In the genomic region with DNA sequence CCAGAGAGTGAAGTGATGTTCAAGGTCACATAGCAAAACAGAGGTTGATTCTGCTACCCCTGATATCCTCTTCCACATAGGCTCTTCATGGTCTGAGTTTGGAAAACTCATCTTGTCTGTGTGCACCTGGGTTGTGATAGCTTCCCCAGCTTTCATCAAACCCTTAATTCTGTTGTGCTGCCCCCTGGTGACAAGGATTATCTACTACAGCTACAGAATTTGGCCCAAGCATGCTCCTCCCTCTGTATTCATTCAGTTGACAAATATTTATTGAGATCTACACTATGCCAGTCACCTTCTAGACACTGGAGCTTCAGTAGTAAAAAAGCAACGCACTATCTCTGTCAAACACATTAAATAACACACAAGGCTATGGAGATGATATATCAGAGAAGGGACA, we compare ENCODE assay signal across 8 cellular contexts. TPM values are rescaled to one million over a fixed set of nuclear protein-coding genes. Genes with fewer than 3 reads are reported as not detected.
A peak's percentile ranks its signal among the peaks of the same experiment; 100 is the strongest.
DNase-seq lines count a peak whose midpoint lies in the region; ATAC-seq and TF ChIP-seq lines count a peak whose summit lies in the region.

No MANE protein-coding gene starts in this region.

- no peaks in the 10 kb centered on the region for H3K4me1 Mint-ChIP-seq in activated T-helper 1 cell treated with anti-CD3 and anti-CD28 coated beads, Interleukin-12 subunit alpha, Interleukin-12 subunit beta, Interleukin-2, Interleukin-4 antibody, amounts not matched to agents 30 ng/mL and 10 ng/mL and 1 ng/mL, durations not matched to agents 14 hours and 24 hours and 36 hours (ENCODE audit: low read depth)

- H3K79me2 ChIP-seq in PC-9 (ENCODE audit: low read depth): no peaks in the 10 kb centered on the region

- no peaks in the 10 kb centered on the region for H3K9me2 ChIP-seq in PC-9 (ENCODE audit: insufficient read depth)

- H3K27me3 ChIP-seq in PC-9 (ENCODE audit: insufficient read depth, low read depth): no peaks in the 10 kb centered on the region

- TF ChIP-seq CTCF in PC-9 (conservative IDR thresholded peaks at IDR 0.05): peak; percentile 88

- H3K4me3 ChIP-seq in PC-9: no peak overlapping the region

- no peak overlapping the region for H3K27ac ChIP-seq in PC-9

- no peaks in the 10 kb centered on the region for H3K4me1 ChIP-seq in PC-9 (replicated peaks; ENCODE audit: insufficient read depth)

- no peaks in the 10 kb centered on the region for H3F3A ChIP-seq in PC-9 (ENCODE audit: insufficient read depth, low read depth)

- no peak overlapping the region for H3K27ac Mint-ChIP-seq in activated T-helper 1 cell treated with anti-CD3 and anti-CD28 coated beads, Interleukin-12 subunit alpha, Interleukin-12 subunit beta, Interleukin-2, Interleukin-4 antibody, amounts not matched to agents 30 ng/mL and 10 ng/mL and 1 ng/mL, durations not matched to agents 14 hours and 24 hours and 36 hours

- no peaks in the 10 kb centered on the region for H3K9me3 Mint-ChIP-seq in activated T-helper 1 cell treated with anti-CD3 and anti-CD28 coated beads, Interleukin-12 subunit alpha, Interleukin-12 subunit beta, Interleukin-2, Interleukin-4 antibody, amounts not matched to agents 30 ng/mL and 10 ng/mL and 1 ng/mL, durations not matched to agents 14 hours and 24 hours and 36 hours

- no peak overlapping the region for H3K4me3 Mint-ChIP-seq in activated T-helper 1 cell treated with anti-CD3 and anti-CD28 coated beads, Interleukin-12 subunit alpha, Interleukin-12 subunit beta, Interleukin-2, Interleukin-4 antibody, amounts not matched to agents 30 ng/mL and 10 ng/mL and 1 ng/mL, durations not matched to agents 14 hours and 24 hours and 36 hours

- no peak overlapping the region for H3K4me2 ChIP-seq in PC-9

- no TSS peak for BruUV-seq in PC-9 (replicated peaks; lab: Mats Ljungman, UMichigan)

- H3K9me3 ChIP-seq in PC-9 (ENCODE audit: insufficient read depth, low read depth): no peaks in the 10 kb centered on the region

- POLR2A ChIA-PET in PC-9 (lab: Charles Lee; ENCODE audit: unreplicated experiment): no interaction called here

- no peaks in the 10 kb centered on the region for H3K36me3 Mint-ChIP-seq in activated T-helper 1 cell treated with anti-CD3 and anti-CD28 coated beads, Interleukin-12 subunit alpha, Interleukin-12 subunit beta, Interleukin-2, Interleukin-4 antibody, amounts not matched to agents 30 ng/mL and 10 ng/mL and 1 ng/mL, durations not matched to agents 14 hours and 24 hours and 36 hours (ENCODE audit: low read depth)

- H4K20me1 ChIP-seq in PC-9 (ENCODE audit: insufficient read depth): no peaks in the 10 kb centered on the region

- CTCF ChIA-PET in PC-9 (lab: Charles Lee): interaction anchor here (0.5 to 2.3 kb wide), 5 partner anchors 51 to 627 kb away, joined by 3 to 18 read pairs (median 3); a partner anchor contains a TSS

- ATAC-seq in GM21526 (IDR thresholded peaks at IDR 0.05; ENCODE audit: low FRiP score, unreplicated experiment): peak; percentile 96

- intact Hi-C loops in PC-9 (cut with micrococcal nuclease; ENCODE audit: unreplicated experiment): loop anchor here (1.0 to 5.0 kb wide), 5 partner anchors 47 to 812 kb away; a partner anchor contains a TSS
- intact Hi-C loops in activated T-helper 1 cell treated with anti-CD3 and anti-CD28 coated beads, Interleukin-12 subunit alpha, Interleukin-12 subunit beta, Interleukin-2, Interleukin-4 antibody, amounts not matched to agents 30 ng/mL and 10 ng/mL and 1 ng/mL, durations not matched to agents 14 hours and 24 hours and 36 hours (cut with micrococcal nuclease): loop anchor here (1.0 to 5.0 kb wide), 5 partner anchors 41 to 347 kb away; a partner anchor contains a TSS

- no peaks in the 10 kb centered on the region for H3K36me3 ChIP-seq in PC-9 (ENCODE audit: low read depth)

- peak overlapping the region; percentile 30; the same call in 1 of the 2 replicates for H2AFZ ChIP-seq in PC-9

- DNase-seq in GM04503 (ENCODE audit: low read depth): peak; percentile 16
- peak; percentile 74 for DNase-seq in HuH-7.5 (ENCODE audit: low spot score)
- peak; percentile 48 to 54 for DNase-seq in PC-9
- DNase-seq in activated T-helper 1 cell treated with anti-CD3 and anti-CD28 coated beads, Interleukin-12 subunit alpha, Interleukin-12 subunit beta, Interleukin-2, Interleukin-4 antibody, amounts not matched to agents 30 ng/mL and 10 ng/mL and 1 ng/mL, durations not matched to agents 14 hours and 24 hours and 36 hours (ENCODE audit: low spot score): peak; percentile 31
- DNase-seq in germinal center (ENCODE audit: low spot score): peak; percentile 68
- peak; percentile 78 for DNase-seq in pons (ENCODE audit: low spot score)
- no peak for DNase-seq in GDM1 (lab: John Stamatoyannopoulos, UW)

- H3K27me3 Mint-ChIP-seq in activated T-helper 1 cell treated with anti-CD3 and anti-CD28 coated beads, Interleukin-12 subunit alpha, Interleukin-12 subunit beta, Interleukin-2, Interleukin-4 antibody, amounts not matched to agents 30 ng/mL and 10 ng/mL and 1 ng/mL, durations not matched to agents 14 hours and 24 hours and 36 hours (ENCODE audit: insufficient read depth): peaks cover 7% of the 10 kb centered on the region

RNA-seq across cellular contexts. Expression of a gene that starts 50.4 kb away (rescaled TPM):
- total RNA-seq in PC-9 (2021): 2.4 TPM in 2 replicates
- 0.47 and 0.64 TPM in 2 replicates for total RNA-seq in activated T-helper 1 cell treated with anti-CD3 and anti-CD28 coated beads, Interleukin-12 subunit alpha, Interleukin-12 subunit beta, Interleukin-2, Interleukin-4 antibody, amounts not matched to agents 30 ng/mL and 10 ng/mL and 1 ng/mL, durations not matched to agents 14 hours and 24 hours and 36 hours

RNA-seq across cellular contexts. Expression of a gene that starts 60.0 kb away (rescaled TPM):
- total RNA-seq in PC-9 (2021): not detected in 2 replicates
- total RNA-seq in activated T-helper 1 cell treated with anti-CD3 and anti-CD28 coated beads, Interleukin-12 subunit alpha, Interleukin-12 subunit beta, Interleukin-2, Interleukin-4 antibody, amounts not matched to agents 30 ng/mL and 10 ng/mL and 1 ng/mL, durations not matched to agents 14 hours and 24 hours and 36 hours: not detected in 2 replicates
